Comparison of ENCODE assay signal across 1 cellular context in genomic region chr17:72123496-72123963, GRCh38.
TF ChIP-seq lines count a peak whose summit lies in the region.

No MANE protein-coding gene starts in this region.

TF ChIP-seq in HepG2, 621 proteins besides CTCF, POLR2A, EP300 and RAD21 (continued from another document):
- TF ChIP-seq, protein P1, sequence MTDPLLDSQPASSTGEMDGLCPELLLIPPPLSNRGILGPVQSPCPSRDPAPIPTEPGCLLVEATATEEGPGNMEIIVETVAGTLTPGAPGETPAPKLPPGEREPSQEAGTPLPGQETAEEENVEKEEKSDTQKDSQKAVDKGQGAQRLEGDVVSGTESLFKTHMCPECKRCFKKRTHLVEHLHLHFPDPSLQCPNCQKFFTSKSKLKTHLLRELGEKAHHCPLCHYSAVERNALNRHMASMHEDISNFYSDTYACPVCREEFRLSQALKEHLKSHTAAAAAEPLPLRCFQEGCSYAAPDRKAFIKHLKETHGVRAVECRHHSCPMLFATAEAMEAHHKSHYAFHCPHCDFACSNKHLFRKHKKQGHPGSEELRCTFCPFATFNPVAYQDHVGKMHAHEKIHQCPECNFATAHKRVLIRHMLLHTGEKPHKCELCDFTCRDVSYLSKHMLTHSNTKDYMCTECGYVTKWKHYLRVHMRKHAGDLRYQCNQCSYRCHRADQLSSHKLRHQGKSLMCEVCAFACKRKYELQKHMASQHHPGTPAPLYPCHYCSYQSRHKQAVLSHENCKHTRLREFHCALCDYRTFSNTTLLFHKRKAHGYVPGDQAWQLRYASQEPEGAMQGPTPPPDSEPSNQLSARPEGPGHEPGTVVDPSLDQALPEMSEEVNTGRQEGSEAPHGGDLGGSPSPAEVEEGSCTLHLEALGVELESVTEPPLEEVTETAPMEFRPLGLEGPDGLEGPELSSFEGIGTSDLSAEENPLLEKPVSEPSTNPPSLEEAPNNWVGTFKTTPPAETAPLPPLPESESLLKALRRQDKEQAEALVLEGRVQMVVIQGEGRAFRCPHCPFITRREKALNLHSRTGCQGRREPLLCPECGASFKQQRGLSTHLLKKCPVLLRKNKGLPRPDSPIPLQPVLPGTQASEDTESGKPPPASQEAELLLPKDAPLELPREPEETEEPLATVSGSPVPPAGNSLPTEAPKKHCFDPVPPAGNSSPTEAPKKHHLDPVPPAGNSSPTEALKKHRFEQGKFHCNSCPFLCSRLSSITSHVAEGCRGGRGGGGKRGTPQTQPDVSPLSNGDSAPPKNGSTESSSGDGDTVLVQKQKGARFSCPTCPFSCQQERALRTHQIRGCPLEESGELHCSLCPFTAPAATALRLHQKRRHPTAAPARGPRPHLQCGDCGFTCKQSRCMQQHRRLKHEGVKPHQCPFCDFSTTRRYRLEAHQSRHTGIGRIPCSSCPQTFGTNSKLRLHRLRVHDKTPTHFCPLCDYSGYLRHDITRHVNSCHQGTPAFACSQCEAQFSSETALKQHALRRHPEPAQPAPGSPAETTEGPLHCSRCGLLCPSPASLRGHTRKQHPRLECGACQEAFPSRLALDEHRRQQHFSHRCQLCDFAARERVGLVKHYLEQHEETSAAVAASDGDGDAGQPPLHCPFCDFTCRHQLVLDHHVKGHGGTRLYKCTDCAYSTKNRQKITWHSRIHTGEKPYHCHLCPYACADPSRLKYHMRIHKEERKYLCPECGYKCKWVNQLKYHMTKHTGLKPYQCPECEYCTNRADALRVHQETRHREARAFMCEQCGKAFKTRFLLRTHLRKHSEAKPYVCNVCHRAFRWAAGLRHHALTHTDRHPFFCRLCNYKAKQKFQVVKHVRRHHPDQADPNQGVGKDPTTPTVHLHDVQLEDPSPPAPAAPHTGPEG (CRISPR knock-in tag; IDR thresholded peaks at IDR 0.05) = no peak
- TF ChIP-seq, protein P2, sequence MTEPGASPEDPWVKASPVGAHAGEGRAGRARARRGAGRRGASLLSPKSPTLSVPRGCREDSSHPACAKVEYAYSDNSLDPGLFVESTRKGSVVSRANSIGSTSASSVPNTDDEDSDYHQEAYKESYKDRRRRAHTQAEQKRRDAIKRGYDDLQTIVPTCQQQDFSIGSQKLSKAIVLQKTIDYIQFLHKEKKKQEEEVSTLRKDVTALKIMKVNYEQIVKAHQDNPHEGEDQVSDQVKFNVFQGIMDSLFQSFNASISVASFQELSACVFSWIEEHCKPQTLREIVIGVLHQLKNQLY (CRISPR knock-in tag; IDR thresholded peaks at IDR 0.05) = no peak
- no peak for TF ChIP-seq ZNF563 (CRISPR knock-in tag; IDR thresholded peaks at IDR 0.05)
- 0 out of 2 replicates have a peak, but pooled peaks have one; percentile 29 for TF ChIP-seq TRIM24 (CRISPR knock-in tag; IDR thresholded peaks at IDR 0.05)
- no peak for TF ChIP-seq ISX (CRISPR knock-in tag; conservative IDR thresholded peaks at IDR 0.05)
- no peak for TF ChIP-seq ZNF580 (CRISPR knock-in tag; IDR thresholded peaks at IDR 0.05; ENCODE audit: borderline replicate concordance, low read depth)
- TF ChIP-seq, protein P3, sequence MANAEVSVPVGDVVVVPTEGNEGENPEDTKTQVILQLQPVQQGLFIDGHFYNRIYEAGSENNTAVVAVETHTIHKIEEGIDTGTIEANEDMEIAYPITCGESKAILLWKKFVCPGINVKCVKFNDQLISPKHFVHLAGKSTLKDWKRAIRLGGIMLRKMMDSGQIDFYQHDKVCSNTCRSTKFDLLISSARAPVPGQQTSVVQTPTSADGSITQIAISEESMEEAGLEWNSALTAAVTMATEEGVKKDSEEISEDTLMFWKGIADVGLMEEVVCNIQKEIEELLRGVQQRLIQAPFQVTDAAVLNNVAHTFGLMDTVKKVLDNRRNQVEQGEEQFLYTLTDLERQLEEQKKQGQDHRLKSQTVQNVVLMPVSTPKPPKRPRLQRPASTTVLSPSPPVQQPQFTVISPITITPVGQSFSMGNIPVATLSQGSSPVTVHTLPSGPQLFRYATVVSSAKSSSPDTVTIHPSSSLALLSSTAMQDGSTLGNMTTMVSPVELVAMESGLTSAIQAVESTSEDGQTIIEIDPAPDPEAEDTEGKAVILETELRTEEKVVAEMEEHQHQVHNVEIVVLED (CRISPR knock-in tag; IDR thresholded peaks at IDR 0.05; ENCODE audit: borderline replicate concordance) = no peak
- TF ChIP-seq ZNF460 (CRISPR knock-in tag; IDR thresholded peaks at IDR 0.05; ENCODE audit: borderline replicate concordance) = no peak
- no peak for TF ChIP-seq ZNF331 (CRISPR knock-in tag; IDR thresholded peaks at IDR 0.05)
TF ChIP-seq in HepG2: peak in this region for 80.
